11 cellular contexts compared by ENCODE assay signal in the genomic region with DNA sequence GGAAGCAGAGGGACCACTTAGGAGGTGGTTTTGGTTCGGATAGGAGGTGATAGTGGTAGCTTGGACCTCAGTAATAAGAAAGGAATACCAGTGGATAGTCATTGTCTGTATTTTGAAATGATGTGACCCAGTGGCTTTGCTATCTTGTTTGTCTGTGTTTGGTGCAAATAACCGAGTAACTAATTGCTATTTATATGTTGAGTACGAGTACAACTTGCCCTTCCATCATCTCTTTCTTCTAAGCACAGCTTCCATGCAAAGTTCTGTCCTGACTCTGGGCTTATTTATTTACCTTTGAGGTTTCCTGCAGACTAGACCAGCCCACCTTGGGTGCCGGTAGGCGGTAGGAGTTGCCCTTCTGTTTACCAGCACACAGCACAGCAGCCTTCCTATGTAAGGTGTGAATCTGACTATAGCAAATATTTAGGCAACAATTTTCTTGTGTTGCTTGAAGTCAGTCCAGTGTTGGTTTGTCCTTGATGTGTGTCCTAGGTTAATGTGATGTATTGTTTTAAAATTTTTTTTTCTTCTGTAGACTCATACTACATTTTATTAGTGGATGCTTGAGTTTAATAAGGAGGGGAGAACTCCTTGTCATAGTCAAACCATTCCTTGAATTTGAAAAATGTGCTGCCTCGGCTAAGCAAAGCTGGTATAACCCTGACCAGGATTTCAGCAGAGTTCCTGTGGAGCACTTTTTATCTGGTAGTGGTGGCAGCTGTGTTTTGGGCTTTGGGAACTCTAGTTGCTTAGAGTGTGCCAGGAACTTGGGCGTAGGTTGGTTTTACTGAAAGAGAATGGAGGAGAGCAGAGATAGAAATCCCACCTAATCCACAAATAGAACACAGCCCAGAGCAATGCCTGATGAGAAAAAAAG. TPM values are rescaled to one million over a fixed set of nuclear protein-coding genes. Genes with fewer than 3 reads are reported as not detected.
DNase-seq lines count a peak whose midpoint lies in the region; ATAC-seq and TF ChIP-seq lines count a peak whose summit lies in the region.
"Had no signal": no experiment of that assay in that cellular context is flagged by ENCODE, and none has a peak within 500 bp of the region (broad histone marks: within the 10 kb centered on the region; RNA-seq: fewer than 3 reads in every experiment).

No MANE protein-coding gene starts in this region.

- peaks cover 40 to 55% (median 42%) of the 10 kb centered on the region in 3 donors for H3K4me1 Mint-ChIP-seq in CD8-positive, alpha-beta memory T cell

- H3K27ac Mint-ChIP-seq in CD8-positive, alpha-beta memory T cell: peak overlapping the region in 5 of 8 donors; percentile 9 to 66 (median 23)
- H3K27ac Mint-ChIP-seq: activated CD8-positive, alpha-beta T cell treated with anti-CD3 and anti-CD28 coated beads for 36 hours had no signal

- peaks cover 17% of the 10 kb centered on the region for H3K4me1 ChIP-seq in CD8-positive, alpha-beta memory T cell (ENCODE audit: insufficient read depth, low read length)

- no peak for DNase-seq in CD8-positive, alpha-beta memory T cell
- DNase-seq in NCI-H226: peak; percentile 18
- DNase-seq in foreskin fibroblast: peak; percentile 28 to 53
- DNase-seq in retinal pigment epithelial cell (ENCODE audit: low read depth): peak; percentile 51
- no peak for DNase-seq in DMS79 treated with DMSO at 0.1 percent for 48 hours (lab: John Stamatoyannopoulos, UW)
- no peak for DNase-seq in HPDE6-E6E7 (ENCODE audit: extremely low spot score)
- DNase-seq: activated CD8-positive, alpha-beta T cell treated with anti-CD3 and anti-CD28 coated beads for 36 hours; DMS79 had no signal

- no peaks in the 10 kb centered on the region for H3K9me3 Mint-ChIP-seq in CD8-positive, alpha-beta memory T cell
- H3K9me3 Mint-ChIP-seq: activated CD8-positive, alpha-beta T cell treated with anti-CD3 and anti-CD28 coated beads for 36 hours had no signal

- no peaks in the 10 kb centered on the region for H3K36me3 ChIP-seq in CD8-positive, alpha-beta memory T cell (ENCODE audit: insufficient read depth, low read length)

- H3K4me3 Mint-ChIP-seq in CD8-positive, alpha-beta memory T cell: peak overlapping the region in 5 of 7 donors; percentile 2 to 63 (median 55)
- H3K4me3 Mint-ChIP-seq: activated CD8-positive, alpha-beta T cell treated with anti-CD3 and anti-CD28 coated beads for 36 hours had no signal

- no peak overlapping the region for H3K27ac ChIP-seq in CD8-positive, alpha-beta memory T cell (ENCODE audit: low read depth, low read length)

- H3K9me3 ChIP-seq in CD8-positive, alpha-beta memory T cell (ENCODE audit: low read length): no peaks in the 10 kb centered on the region

- no peaks in the 10 kb centered on the region for H3K27me3 Mint-ChIP-seq in CD8-positive, alpha-beta memory T cell
- H3K27me3 Mint-ChIP-seq: activated CD8-positive, alpha-beta T cell treated with anti-CD3 and anti-CD28 coated beads for 36 hours had no signal

- POLR2A ChIA-PET in CD8-positive, alpha-beta memory T cell (lab: Charles Lee): no interaction called here

- TF ChIP-seq CTCF in foreskin fibroblast (IDR thresholded peaks at IDR 0.05; ENCODE audit: low read depth, low read length) (no peak), retinal pigment epithelial cell (conservative IDR thresholded peaks at IDR 0.05; ENCODE audit: low read depth, low read length) (no peak)

- H3K4me3 ChIP-seq in CD8-positive, alpha-beta memory T cell (ENCODE audit: low read length): no peak overlapping the region
- no peak overlapping the region for H3K4me3 ChIP-seq in foreskin fibroblast (ENCODE audit: low read depth in 1 of 2, low read length in 2 of 2)
- H3K4me3 ChIP-seq in retinal pigment epithelial cell (ENCODE audit: low read length): no peak overlapping the region

- H3K36me3 Mint-ChIP-seq in CD8-positive, alpha-beta memory T cell: no peaks in the 10 kb centered on the region

- CTCF ChIA-PET in CD8-positive, alpha-beta memory T cell (lab: Charles Lee): no interaction called here

- H3K27me3 ChIP-seq in CD8-positive, alpha-beta memory T cell (ENCODE audit: insufficient read depth, low read length, poor library complexity, severe bottlenecking): no peaks in the 10 kb centered on the region

- ATAC-seq in HG02798 (IDR thresholded peaks at IDR 0.05; ENCODE audit: poor library complexity, unreplicated experiment) (no peak), GM18520 (IDR thresholded peaks at IDR 0.05; ENCODE audit: unreplicated experiment) (no peak)
- ATAC-seq: activated CD8-positive, alpha-beta T cell treated with anti-CD3 and anti-CD28 coated beads for 36 hours had no signal

RNA-seq across cellular contexts. Expression of a gene that starts 21.9 kb away (rescaled TPM):
- under 1 TPM in 1 of 2 experiments, not detected in 1; 0.55 TPM for total RNA-seq in CD8-positive, alpha-beta memory T cell
- polyA plus RNA-seq in CD8-positive, alpha-beta memory T cell: not detected
- total RNA-seq: activated CD8-positive, alpha-beta T cell treated with anti-CD3 and anti-CD28 coated beads for 36 hours had no signal
- polyA plus RNA-seq: neural cell had no signal

Comparison
In these comparisons a context has a peak if more than half of its experiments do, and no peak if none do; other contexts are left out.
1. DNase-seq: peak in NCI-H226 (single experiment), foreskin fibroblast (2 of 2) and retinal pigment epithelial cell (single experiment); none in CD8-positive, alpha-beta memory T cell (0 of 5), DMS79 treated with DMSO at 0.1 percent for 48 hours (single experiment) and HPDE6-E6E7 (single experiment).